8 cellular contexts compared by ENCODE assay signal in the genomic region with DNA sequence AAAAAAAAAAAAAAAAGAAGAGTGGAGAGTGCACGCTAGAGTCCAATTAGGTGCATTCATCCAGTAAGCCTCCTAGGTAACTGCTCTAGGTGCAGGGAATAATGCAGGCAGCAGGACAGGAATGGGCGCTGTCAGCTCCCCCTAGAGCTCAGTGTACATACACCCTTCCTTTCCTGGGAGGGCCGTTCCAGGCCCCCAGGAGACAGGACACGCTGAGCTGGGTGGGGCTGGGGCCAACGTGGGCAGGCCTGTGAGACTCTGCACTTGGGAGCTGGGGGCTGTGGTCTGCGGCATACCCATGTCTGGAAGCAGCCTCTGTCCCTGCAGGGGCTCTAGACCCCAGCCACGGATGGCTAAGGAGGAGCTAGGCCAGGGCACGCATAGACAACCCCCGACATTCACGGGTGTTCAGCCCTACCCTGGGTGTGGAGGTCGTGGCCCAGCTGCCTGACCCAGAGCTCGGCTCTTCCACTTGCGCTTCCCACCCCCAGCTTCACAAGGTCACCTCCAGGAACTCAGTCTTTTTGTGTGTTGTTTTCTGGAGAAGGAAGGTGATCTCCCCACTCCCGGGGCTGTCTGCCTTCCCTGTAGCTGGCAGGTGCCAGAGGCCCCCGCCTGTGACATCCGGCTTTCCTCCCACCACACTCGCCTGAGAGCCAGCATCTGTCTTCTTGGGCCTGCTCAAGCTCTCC. TPM values are rescaled to one million over a fixed set of nuclear protein-coding genes. Genes with fewer than 3 reads are reported as not detected.
DNase-seq lines count a peak whose midpoint lies in the region; ATAC-seq, FAIRE-seq and TF ChIP-seq lines count a peak whose summit lies in the region.

No MANE protein-coding gene starts in this region.

- ATAC-seq in stimulated activated naive CD8-positive, alpha-beta T cell treated with anti-CD3 and anti-CD28 coated beads, Interleukin-15, amount 100 ng/mL, for 72 hours: no peak

- H3K27ac Mint-ChIP-seq in CD14-positive monocyte: peak overlapping the region in 1 of 7 donors; percentile 61
- peak overlapping the region; percentile 19 for H3K27ac Mint-ChIP-seq in activated T-helper 2 cell treated with anti-CD3 and anti-CD28 coated beads, Interferon-gamma antibody, Interleukin-2, Interleukin-4, amounts not matched to agents 10 μg/mL and 5 μg/mL and 100 μg/mL, durations not matched to agents 14 hours and 24 hours and 36 hours
- peak overlapping the region; percentile 82 to 93 for H3K27ac Mint-ChIP-seq in stimulated activated naive CD8-positive, alpha-beta T cell treated with anti-CD3 and anti-CD28 coated beads, Interleukin-15, amount 100 ng/mL, for 72 hours

- peak overlapping the region; percentile 91 for H3K9ac ChIP-seq in iPS-15b (ENCODE audit: low read depth, low read length)

- H3K9me3 Mint-ChIP-seq in CD14-positive monocyte: peaks cover 0 to 3% (median 0%) of the 10 kb centered on the region in 7 donors
- H3K9me3 Mint-ChIP-seq in activated T-helper 2 cell treated with anti-CD3 and anti-CD28 coated beads, Interferon-gamma antibody, Interleukin-2, Interleukin-4, amounts not matched to agents 10 μg/mL and 5 μg/mL and 100 μg/mL, durations not matched to agents 14 hours and 24 hours and 36 hours: no peaks in the 10 kb centered on the region
- H3K9me3 Mint-ChIP-seq in stimulated activated naive CD8-positive, alpha-beta T cell treated with anti-CD3 and anti-CD28 coated beads, Interleukin-15, amount 100 ng/mL, for 72 hours: no peaks in the 10 kb centered on the region

- peaks cover 8% of the 10 kb centered on the region for H3K27me3 ChIP-seq in iPS-15b (ENCODE audit: control insufficient read depth, insufficient read depth, low read length)

- H3K4me3 ChIP-seq in iPS-15b (ENCODE audit: low read depth, low read length): peak overlapping the region; percentile 76

- intact Hi-C loops in CD14-positive monocyte (cut with micrococcal nuclease): no loop called here
- intact Hi-C loops in activated T-helper 2 cell treated with anti-CD3 and anti-CD28 coated beads, Interferon-gamma antibody, Interleukin-2, Interleukin-4, amounts not matched to agents 10 μg/mL and 5 μg/mL and 100 μg/mL, durations not matched to agents 14 hours and 24 hours and 36 hours (cut with micrococcal nuclease): loop anchor here (1.0 kb wide), 1 partner anchor 21 kb away; no protein-coding TSS in a partner anchor

- DNase-seq in CD14-positive monocyte (ENCODE audit: low spot score) (no peak), GM18507 (ENCODE audit: extremely low spot score, insufficient read length, low read depth) (no peak), M059J (ENCODE audit: low read depth) (peak; percentile 66), AG20443 (ENCODE audit: low spot score) (no peak), urothelium cell line (ENCODE audit: low spot score) (no peak)
- DNase-seq in activated T-helper 2 cell treated with anti-CD3 and anti-CD28 coated beads, Interferon-gamma antibody, Interleukin-2, Interleukin-4, amounts not matched to agents 10 μg/mL and 5 μg/mL and 100 μg/mL, durations not matched to agents 14 hours and 24 hours and 36 hours (ENCODE audit: low spot score): peak; percentile 33
- DNase-seq in stimulated activated naive CD8-positive, alpha-beta T cell treated with anti-CD3 and anti-CD28 coated beads, Interleukin-15, amount 100 ng/mL, for 72 hours: no peak

- H3K27me3 Mint-ChIP-seq in CD14-positive monocyte (ENCODE audit: low read depth in 3 of 3): peaks cover 37 to 49% (median 37%) of the 10 kb centered on the region in 3 donors
- H3K27me3 Mint-ChIP-seq in activated T-helper 2 cell treated with anti-CD3 and anti-CD28 coated beads, Interferon-gamma antibody, Interleukin-2, Interleukin-4, amounts not matched to agents 10 μg/mL and 5 μg/mL and 100 μg/mL, durations not matched to agents 14 hours and 24 hours and 36 hours (ENCODE audit: low read depth): peaks cover 4% of the 10 kb centered on the region
- no peaks in the 10 kb centered on the region for H3K27me3 Mint-ChIP-seq in stimulated activated naive CD8-positive, alpha-beta T cell treated with anti-CD3 and anti-CD28 coated beads, Interleukin-15, amount 100 ng/mL, for 72 hours

- peaks cover 4% of the 10 kb centered on the region for H3K4me1 ChIP-seq in iPS-15b (ENCODE audit: control insufficient read depth, insufficient read depth, low read length)

- no peak for TF ChIP-seq CTCF in CD14-positive monocyte (IDR thresholded peaks at IDR 0.05)

- peaks cover 19% of the 10 kb centered on the region for H3K4me1 Mint-ChIP-seq in CD14-positive monocyte
- H3K4me1 Mint-ChIP-seq in activated T-helper 2 cell treated with anti-CD3 and anti-CD28 coated beads, Interferon-gamma antibody, Interleukin-2, Interleukin-4, amounts not matched to agents 10 μg/mL and 5 μg/mL and 100 μg/mL, durations not matched to agents 14 hours and 24 hours and 36 hours (ENCODE audit: low read depth): peaks cover 10% of the 10 kb centered on the region
- peaks cover 55% of the 10 kb centered on the region for H3K4me1 Mint-ChIP-seq in stimulated activated naive CD8-positive, alpha-beta T cell treated with anti-CD3 and anti-CD28 coated beads, Interleukin-15, amount 100 ng/mL, for 72 hours

- no peaks in the 10 kb centered on the region for H3K9me3 ChIP-seq in iPS-15b (ENCODE audit: control insufficient read depth, insufficient read depth, low read length)

- peaks cover 9% of the 10 kb centered on the region for H3K36me3 ChIP-seq in iPS-15b (ENCODE audit: control insufficient read depth, insufficient read depth, low read length)

- peaks cover 5 to 7% of the 10 kb centered on the region in 2 donors for H3K36me3 Mint-ChIP-seq in CD14-positive monocyte
- H3K36me3 Mint-ChIP-seq in activated T-helper 2 cell treated with anti-CD3 and anti-CD28 coated beads, Interferon-gamma antibody, Interleukin-2, Interleukin-4, amounts not matched to agents 10 μg/mL and 5 μg/mL and 100 μg/mL, durations not matched to agents 14 hours and 24 hours and 36 hours (ENCODE audit: low read depth): no peaks in the 10 kb centered on the region

- peak overlapping the region; percentile 79 to 87 for H3K4me3 Mint-ChIP-seq in CD14-positive monocyte
- H3K4me3 Mint-ChIP-seq in activated T-helper 2 cell treated with anti-CD3 and anti-CD28 coated beads, Interferon-gamma antibody, Interleukin-2, Interleukin-4, amounts not matched to agents 10 μg/mL and 5 μg/mL and 100 μg/mL, durations not matched to agents 14 hours and 24 hours and 36 hours (ENCODE audit: low read depth): peak overlapping the region; percentile 71
- peak overlapping the region; percentile 87 to 95 for H3K4me3 Mint-ChIP-seq in stimulated activated naive CD8-positive, alpha-beta T cell treated with anti-CD3 and anti-CD28 coated beads, Interleukin-15, amount 100 ng/mL, for 72 hours

- FAIRE-seq in GM18507 (lab: Jason Lieb, UNC) (peak; percentile 86), urothelium cell line (lab: Jason Lieb, UNC) (no peak)

RNA-seq across cellular contexts. Expression of a gene that starts 1.0 kb away (rescaled TPM):
- polyA plus RNA-seq in CD14-positive monocyte: 10 to 100 TPM; 34.4 to 56.3 TPM
- 11.0 and 30.4 TPM in 2 replicates for total RNA-seq in M059J (2014; rRNA removed; shearing (Covaris generic))
- total RNA-seq in activated T-helper 2 cell treated with anti-CD3 and anti-CD28 coated beads, Interferon-gamma antibody, Interleukin-2, Interleukin-4, amounts not matched to agents 10 μg/mL and 5 μg/mL and 100 μg/mL, durations not matched to agents 14 hours and 24 hours and 36 hours: 52.8 and 54.4 TPM in 2 replicates

RNA-seq across cellular contexts. Expression of a gene that starts 5.0 kb away (rescaled TPM):
- polyA plus RNA-seq in CD14-positive monocyte: 1 to 10 TPM in 1 of 2 donors, under 1 TPM in 1; 0.97 to 5.4 TPM
- 96.4 and 142 TPM in 2 replicates for total RNA-seq in M059J (2014; rRNA removed; shearing (Covaris generic))
- total RNA-seq in activated T-helper 2 cell treated with anti-CD3 and anti-CD28 coated beads, Interferon-gamma antibody, Interleukin-2, Interleukin-4, amounts not matched to agents 10 μg/mL and 5 μg/mL and 100 μg/mL, durations not matched to agents 14 hours and 24 hours and 36 hours: 30.0 and 31.7 TPM in 2 replicates

RNA-seq across cellular contexts. Expression of a gene that starts 6.3 kb away (rescaled TPM):
- polyA plus RNA-seq in CD14-positive monocyte: not detected
- 0.25 TPM in 1 of 2 replicates, not detected in the other for total RNA-seq in M059J (2014; rRNA removed; shearing (Covaris generic))
- 7.3 and 8.3 TPM in 2 replicates for total RNA-seq in activated T-helper 2 cell treated with anti-CD3 and anti-CD28 coated beads, Interferon-gamma antibody, Interleukin-2, Interleukin-4, amounts not matched to agents 10 μg/mL and 5 μg/mL and 100 μg/mL, durations not matched to agents 14 hours and 24 hours and 36 hours

RNA-seq across cellular contexts. Expression of a gene that starts 6.9 kb away (rescaled TPM):
- 1 to 10 TPM in 1 of 2 donors, under 1 TPM in 1; 0.60 to 1.5 TPM for polyA plus RNA-seq in CD14-positive monocyte
- total RNA-seq in M059J (2014; rRNA removed; shearing (Covaris generic)): 3.6 and 4.9 TPM in 2 replicates
- total RNA-seq in activated T-helper 2 cell treated with anti-CD3 and anti-CD28 coated beads, Interferon-gamma antibody, Interleukin-2, Interleukin-4, amounts not matched to agents 10 μg/mL and 5 μg/mL and 100 μg/mL, durations not matched to agents 14 hours and 24 hours and 36 hours: 18.5 and 21.4 TPM in 2 replicates

RNA-seq across cellular contexts. Expression of a gene that starts 14.4 kb away (rescaled TPM):
- polyA plus RNA-seq in CD14-positive monocyte: under 1 TPM; 0.28 to 0.49 TPM
- 8.1 and 12.0 TPM in 2 replicates for total RNA-seq in M059J (2014; rRNA removed; shearing (Covaris generic))
- 5.8 and 6.4 TPM in 2 replicates for total RNA-seq in activated T-helper 2 cell treated with anti-CD3 and anti-CD28 coated beads, Interferon-gamma antibody, Interleukin-2, Interleukin-4, amounts not matched to agents 10 μg/mL and 5 μg/mL and 100 μg/mL, durations not matched to agents 14 hours and 24 hours and 36 hours

Comparison
In these comparisons a context has a peak if more than half of its experiments do, and no peak if none do; other contexts are left out.
1. DNase-seq: peak in M059J (single experiment) and activated T-helper 2 cell treated with anti-CD3 and anti-CD28 coated beads, Interferon-gamma antibody, Interleukin-2, Interleukin-4, amounts not matched to agents 10 μg/mL and 5 μg/mL and 100 μg/mL, durations not matched to agents 14 hours and 24 hours and 36 hours (single experiment); none in CD14-positive monocyte (single experiment), GM18507 (single experiment), stimulated activated naive CD8-positive, alpha-beta T cell treated with anti-CD3 and anti-CD28 coated beads, Interleukin-15, amount 100 ng/mL, for 72 hours (0 of 2), AG20443 (single experiment) and urothelium cell line (single experiment).
2. Peak in every context shown above with its lines, with median percentiles within 50 percentile points of each other: H3K4me3 Mint-ChIP-seq.